In the genomic region with DNA sequence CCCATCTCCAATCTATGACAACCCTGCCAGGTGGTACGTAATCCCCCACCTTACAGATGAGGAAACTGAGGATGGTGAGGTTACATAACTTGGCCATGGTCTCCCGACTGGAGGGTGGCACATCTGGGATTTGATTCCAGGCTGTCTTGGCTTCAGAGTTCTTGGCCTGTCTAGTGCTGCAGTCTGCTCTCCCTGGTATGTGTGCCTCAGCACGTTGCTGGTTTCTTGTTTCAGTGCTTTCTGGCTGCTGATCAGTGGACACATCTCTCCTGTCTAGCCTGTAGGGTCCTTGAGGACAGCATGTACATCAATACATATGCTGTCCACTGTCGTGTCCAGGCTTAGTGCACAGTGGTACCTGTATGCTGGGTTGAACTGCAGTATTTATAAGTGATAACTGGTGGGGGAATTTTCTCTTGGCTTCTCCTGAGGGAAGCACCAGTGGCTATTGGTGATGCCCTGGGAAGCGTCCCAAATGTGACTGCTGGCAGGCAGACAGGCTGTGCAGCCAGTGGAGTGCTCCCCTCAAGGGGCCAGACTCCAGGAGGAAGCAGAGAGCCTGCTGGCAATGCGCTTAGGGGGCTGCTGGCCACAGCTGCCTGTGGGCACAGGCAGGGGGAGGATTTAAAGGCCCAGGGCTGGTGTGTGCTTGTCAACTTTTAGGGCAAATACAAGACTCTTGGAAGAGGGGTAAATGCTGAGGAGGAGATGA, we compare ENCODE assay signal across 8 cellular contexts.
DNase-seq lines count a peak whose midpoint lies in the region; ATAC-seq lines count a peak whose summit lies in the region.

No MANE protein-coding gene starts in this region.

- no peak overlapping the region for H3K4me3 ChIP-seq in NT2/D1 (ENCODE audit: insufficient read length, low read depth)

- peaks cover 29% of the 10 kb centered on the region for H3K4me1 ChIP-seq in NT2/D1 (ENCODE audit: insufficient read depth, insufficient read length)

- H3K9me3 ChIP-seq in NT2/D1 (ENCODE audit: insufficient read depth, low read length) = no peaks in the 10 kb centered on the region

- ATAC-seq in HG03460 (IDR thresholded peaks at IDR 0.05; ENCODE audit: unreplicated experiment) = no peak
- ATAC-seq in HG03457 (IDR thresholded peaks at IDR 0.05; ENCODE audit: unreplicated experiment) = no peak

- peak; percentile 36 for DNase-seq in EL
- DNase-seq in NT2/D1 (ENCODE audit: low read depth, low spot score) = no peak
- peak; percentile 50 for DNase-seq in fibroblast of peridontal ligament (ENCODE audit: extremely low read depth)
- DNase-seq in putamen (ENCODE audit: low spot score) = peak; percentile 58
- DNase-seq in COLO668 (lab: John Stamatoyannopoulos, UW; ENCODE audit: unreplicated experiment) = no peak
- DNase-seq in HPDE6-E6E7 (ENCODE audit: extremely low spot score) = no peak

- H3K36me3 ChIP-seq in NT2/D1 (ENCODE audit: insufficient read depth, insufficient read length, low read length) = peaks cover 34% of the 10 kb centered on the region

- H3K9ac ChIP-seq in NT2/D1 (ENCODE audit: insufficient read length, low read depth) = peak overlapping the region; percentile 44

- no peaks in the 10 kb centered on the region for H3K27me3 ChIP-seq in NT2/D1 (ENCODE audit: insufficient read depth, insufficient read length)

Comparison
In these comparisons a context has a peak if more than half of its experiments do, and no peak if none do; other contexts are left out.
1. DNase-seq: peak in EL (single experiment), fibroblast of peridontal ligament (single experiment) and putamen (single experiment); none in NT2/D1 (single experiment), COLO668 (single experiment) and HPDE6-E6E7 (single experiment).